8 cellular contexts compared by ENCODE assay signal in the genomic region with DNA sequence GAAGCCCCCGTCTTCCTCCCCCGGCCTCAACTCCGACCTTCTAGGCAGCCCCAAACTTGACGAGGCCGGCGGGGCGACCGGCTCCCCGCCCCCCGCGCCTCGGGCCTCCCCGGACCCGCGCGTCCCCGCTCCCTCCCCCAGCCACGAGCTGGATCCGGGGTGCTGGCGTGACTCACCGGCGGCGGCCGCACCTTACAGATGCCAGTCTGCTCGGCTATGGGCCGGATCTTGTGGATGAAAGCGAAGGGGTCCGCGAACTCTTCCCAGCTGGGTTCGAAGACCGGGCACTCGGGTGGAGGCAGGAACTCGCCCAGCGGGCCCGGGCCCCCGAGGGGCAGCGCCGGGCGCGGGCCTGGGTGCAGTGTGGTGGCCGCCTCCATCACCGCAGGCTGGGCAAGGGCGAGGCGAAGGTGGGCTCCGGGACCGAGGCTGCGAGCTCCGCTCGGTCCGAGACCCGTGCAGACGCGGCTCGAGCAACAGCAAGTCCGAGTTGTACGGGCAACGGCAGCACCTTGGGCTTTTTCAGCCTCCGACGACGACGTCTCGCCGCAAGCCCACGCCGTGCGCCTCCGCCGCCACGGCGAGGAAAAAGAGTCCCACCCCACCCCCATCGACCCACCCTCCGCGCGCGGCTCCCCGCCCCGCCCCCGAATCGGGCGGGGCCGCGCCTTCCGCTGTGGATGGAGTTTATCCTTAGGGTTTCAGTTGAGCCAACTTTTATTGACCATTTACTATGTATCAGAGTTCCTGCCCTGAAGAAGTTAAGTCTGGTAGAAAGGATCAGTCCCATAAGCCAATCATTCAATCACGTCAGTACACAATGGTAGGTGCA. TPM values are rescaled to one million over a fixed set of nuclear protein-coding genes. Genes with fewer than 3 reads are reported as not detected.
DNase-seq lines count a peak whose midpoint lies in the region; ATAC-seq, FAIRE-seq and TF ChIP-seq lines count a peak whose summit lies in the region.

KDM5B (minus strand) TSS at position 496 of the 832 bp plus-strand sequence; CDS start at position 380, 116 bp downstream.

- H3K4me3 Mint-ChIP-seq in CD14-positive monocyte (peak within 1 kb of the TSS; percentile 83 to 87), nephron progenitor cell (peak within 1 kb of the TSS; percentile 90)

- peak within 1 kb of the TSS; percentile 92 for H3K27ac ChIP-seq in foreskin keratinocyte

- H3K4me1 Mint-ChIP-seq in CD14-positive monocyte (peaks cover 51% of the 10 kb centered on the region), nephron progenitor cell (peaks cover 67% of the 10 kb centered on the region)

- DNase-seq in CD14-positive monocyte (ENCODE audit: low spot score) (peak; percentile 65), HTR-8/SVneo (ENCODE audit: insufficient read length, low spot score) (peak; percentile 49), SK-MEL-5 (ENCODE audit: low read depth, low spot score) (peak; percentile 64), foreskin keratinocyte (peak; percentile 29 to 58), nephron progenitor cell (peak; percentile 72), stromal cell of bone marrow (ENCODE audit: low read depth) (peak; percentile 33)
- DNase-seq in activated gamma-delta T cell treated with anti-CD3 and anti-CD28 coated beads, Interleukin-2, amount 50 U/mL, for 16 hours (ENCODE audit: low read depth) = peak; percentile 50

- H3K27me3 ChIP-seq in foreskin keratinocyte = no peaks in the 10 kb centered on the region

- TF ChIP-seq CTCF in CD14-positive monocyte (IDR thresholded peaks at IDR 0.05) = no peak
- no peak for TF ChIP-seq CTCF in foreskin keratinocyte (conservative IDR thresholded peaks at IDR 0.05)
- TF ChIP-seq CTCF in nephron progenitor cell (IDR thresholded peaks at IDR 0.05) = no peak

- ATAC-seq in foreskin keratinocyte (peak; percentile 65), GM18520 (IDR thresholded peaks at IDR 0.05; ENCODE audit: unreplicated experiment) (no peak)

- intact Hi-C loops in CD14-positive monocyte (cut with micrococcal nuclease) = loop anchor here in 1 of 2 donors (5.0 kb wide), 2 partner anchors 79 to 159 kb away; partner anchors contain the start of genes CYB5R1 and RABIF

- no peak for FAIRE-seq in HTR-8/SVneo (lab: Jason Lieb, UNC)

- in situ Hi-C loops in SK-MEL-5 (cut with HindIII; ENCODE audit: low pct_unique_long_range_greater_than_20kb, low sequenced_read_pairs) = no loop called here

- H3K4me1 ChIP-seq in foreskin keratinocyte = peaks cover 38% of the 10 kb centered on the region

- H3K9me3 Mint-ChIP-seq in CD14-positive monocyte (no peaks in the 10 kb centered on the region), nephron progenitor cell (no peaks in the 10 kb centered on the region)

- H3K27ac Mint-ChIP-seq in CD14-positive monocyte (peak within 1 kb of the TSS; percentile 8 to 70 (median 50)), nephron progenitor cell (peak within 1 kb of the TSS; percentile 34)

- H3K36me3 Mint-ChIP-seq in CD14-positive monocyte (peaks cover 0 to 2% of the 10 kb centered on the region in 2 donors), nephron progenitor cell (ENCODE audit: low read depth) (peaks cover 6% of the 10 kb centered on the region)

- peaks cover 15 to 26% (median 16%) of the 10 kb centered on the region in 3 donors for H3K27me3 Mint-ChIP-seq in CD14-positive monocyte (ENCODE audit: low read depth in 3 of 3)
- H3K27me3 Mint-ChIP-seq in nephron progenitor cell (ENCODE audit: low read depth, poor library complexity) = peaks cover 33% of the 10 kb centered on the region

RNA-seq across cellular contexts. Expression of gene KDM5B, which starts in this region (rescaled TPM):
- polyA plus RNA-seq in CD14-positive monocyte (10 to 100 TPM in 1 of 2 donors, 1 to 10 TPM in 1; 3.4 to 10.6 TPM), foreskin keratinocyte (18.1 and 18.8 TPM in 2 replicates)
- total RNA-seq in SK-MEL-5 (2014; rRNA removed; shearing (Covaris generic)) = 49.8 and 57.3 TPM in 2 replicates
- 24.2 and 32.4 TPM in 2 replicates for polyA plus RNA-seq in SK-MEL-5 (2015; cell fraction: cytosol; rRNA removed)
- 80.5 and 87.4 TPM in 2 replicates for polyA plus RNA-seq in SK-MEL-5 (2015; cell fraction: nucleus; rRNA removed)
- total RNA-seq in foreskin keratinocyte = 47.9 and 57.2 TPM in 2 replicates
